ENCODE assay signal across 1 cellular context in the genomic region with DNA sequence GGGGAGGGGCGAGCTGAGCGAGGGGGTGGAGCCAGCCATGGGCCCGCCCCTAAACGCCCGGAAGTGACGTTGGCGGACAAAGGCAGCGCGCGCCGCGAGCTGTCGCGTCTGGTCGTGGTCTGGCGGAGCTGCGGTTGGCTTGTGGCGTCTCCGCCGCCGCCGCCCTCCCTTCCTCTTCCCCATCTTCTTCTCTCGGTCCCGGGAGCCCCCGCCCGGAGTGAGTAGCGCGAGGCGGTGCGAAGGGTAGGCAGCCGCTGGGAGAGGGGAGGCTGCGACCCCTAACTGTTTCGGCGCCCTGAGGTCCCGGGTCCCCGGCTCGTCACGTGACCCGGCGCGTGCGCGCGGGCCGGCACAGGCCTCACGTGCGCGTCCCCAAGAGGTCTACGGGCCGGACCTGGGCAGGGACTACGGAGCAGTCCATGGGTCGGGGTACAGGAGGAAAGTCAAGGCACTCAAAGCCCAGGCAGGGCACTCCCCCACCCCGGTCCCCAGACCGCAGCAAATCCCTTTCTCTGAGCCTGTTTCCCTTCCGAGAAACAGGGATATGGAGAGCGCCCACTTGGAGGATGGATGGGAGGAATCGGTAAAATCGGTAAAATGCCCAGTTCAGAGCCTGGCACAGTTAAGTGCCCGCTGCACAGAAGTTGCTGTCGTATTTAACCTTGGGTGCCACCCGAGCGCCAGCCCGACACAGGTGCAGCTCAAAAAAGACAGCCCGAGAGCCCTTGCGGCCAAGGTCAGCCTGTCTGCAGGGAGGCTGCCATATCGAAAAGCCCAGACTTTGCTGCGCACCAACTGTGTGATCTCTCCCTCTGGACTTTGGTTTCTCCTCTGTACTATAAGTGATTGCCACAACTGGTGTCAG.
TF ChIP-seq lines count a peak whose summit lies in the region.

TSS of gene NTMT1 (plus strand) at position 85 of the 865 bp plus-strand sequence. CDS start 6,541 bp downstream, outside the sequence.

TF ChIP-seq in HepG2, 621 proteins besides CTCF, POLR2A, EP300 and RAD21 (continued from another document and continues in another):
- TF ChIP-seq, protein P1, sequence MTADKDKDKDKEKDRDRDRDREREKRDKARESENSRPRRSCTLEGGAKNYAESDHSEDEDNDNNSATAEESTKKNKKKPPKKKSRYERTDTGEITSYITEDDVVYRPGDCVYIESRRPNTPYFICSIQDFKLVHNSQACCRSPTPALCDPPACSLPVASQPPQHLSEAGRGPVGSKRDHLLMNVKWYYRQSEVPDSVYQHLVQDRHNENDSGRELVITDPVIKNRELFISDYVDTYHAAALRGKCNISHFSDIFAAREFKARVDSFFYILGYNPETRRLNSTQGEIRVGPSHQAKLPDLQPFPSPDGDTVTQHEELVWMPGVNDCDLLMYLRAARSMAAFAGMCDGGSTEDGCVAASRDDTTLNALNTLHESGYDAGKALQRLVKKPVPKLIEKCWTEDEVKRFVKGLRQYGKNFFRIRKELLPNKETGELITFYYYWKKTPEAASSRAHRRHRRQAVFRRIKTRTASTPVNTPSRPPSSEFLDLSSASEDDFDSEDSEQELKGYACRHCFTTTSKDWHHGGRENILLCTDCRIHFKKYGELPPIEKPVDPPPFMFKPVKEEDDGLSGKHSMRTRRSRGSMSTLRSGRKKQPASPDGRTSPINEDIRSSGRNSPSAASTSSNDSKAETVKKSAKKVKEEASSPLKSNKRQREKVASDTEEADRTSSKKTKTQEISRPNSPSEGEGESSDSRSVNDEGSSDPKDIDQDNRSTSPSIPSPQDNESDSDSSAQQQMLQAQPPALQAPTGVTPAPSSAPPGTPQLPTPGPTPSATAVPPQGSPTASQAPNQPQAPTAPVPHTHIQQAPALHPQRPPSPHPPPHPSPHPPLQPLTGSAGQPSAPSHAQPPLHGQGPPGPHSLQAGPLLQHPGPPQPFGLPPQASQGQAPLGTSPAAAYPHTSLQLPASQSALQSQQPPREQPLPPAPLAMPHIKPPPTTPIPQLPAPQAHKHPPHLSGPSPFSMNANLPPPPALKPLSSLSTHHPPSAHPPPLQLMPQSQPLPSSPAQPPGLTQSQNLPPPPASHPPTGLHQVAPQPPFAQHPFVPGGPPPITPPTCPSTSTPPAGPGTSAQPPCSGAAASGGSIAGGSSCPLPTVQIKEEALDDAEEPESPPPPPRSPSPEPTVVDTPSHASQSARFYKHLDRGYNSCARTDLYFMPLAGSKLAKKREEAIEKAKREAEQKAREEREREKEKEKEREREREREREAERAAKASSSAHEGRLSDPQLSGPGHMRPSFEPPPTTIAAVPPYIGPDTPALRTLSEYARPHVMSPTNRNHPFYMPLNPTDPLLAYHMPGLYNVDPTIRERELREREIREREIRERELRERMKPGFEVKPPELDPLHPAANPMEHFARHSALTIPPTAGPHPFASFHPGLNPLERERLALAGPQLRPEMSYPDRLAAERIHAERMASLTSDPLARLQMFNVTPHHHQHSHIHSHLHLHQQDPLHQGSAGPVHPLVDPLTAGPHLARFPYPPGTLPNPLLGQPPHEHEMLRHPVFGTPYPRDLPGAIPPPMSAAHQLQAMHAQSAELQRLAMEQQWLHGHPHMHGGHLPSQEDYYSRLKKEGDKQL (CRISPR knock-in tag; IDR thresholded peaks at IDR 0.05; ENCODE audit: low read depth): no peak
- TF ChIP-seq HOXA3 (CRISPR knock-in tag; IDR thresholded peaks at IDR 0.05) (peak; percentile 78), ISX (CRISPR knock-in tag; conservative IDR thresholded peaks at IDR 0.05) (no peak), ZNF563 (CRISPR knock-in tag; IDR thresholded peaks at IDR 0.05) (peak; percentile 71; the same call in 1 of the 2 replicates), SIN3B (IDR thresholded peaks at IDR 0.05; ENCODE audit: low read length) (no peak), ZNF619 (CRISPR knock-in tag; IDR thresholded peaks at IDR 0.05) (no peak), FOSL2 (CRISPR knock-in tag; IDR thresholded peaks at IDR 0.05) (peak; percentile 46; the same call in 1 of the 2 replicates), ZSCAN20 (CRISPR knock-in tag; IDR thresholded peaks at IDR 0.05; ENCODE audit: borderline replicate concordance) (no peak), ZBTB8A (CRISPR knock-in tag; IDR thresholded peaks at IDR 0.05; ENCODE audit: borderline replicate concordance, low read depth) (no peak; the same call in 1 of the 2 replicates), DBP (CRISPR knock-in tag; IDR thresholded peaks at IDR 0.05; ENCODE audit: not compliant biosample characterization) (no peak), SP5 (CRISPR knock-in tag; IDR thresholded peaks at IDR 0.05; ENCODE audit: borderline replicate concordance, low read depth) (no peak), ZNF225 (CRISPR knock-in tag; IDR thresholded peaks at IDR 0.05) (no peak), EEA1 (CRISPR knock-in tag; IDR thresholded peaks at IDR 0.05; ENCODE audit: borderline replicate concordance) (no peak), RARA (CRISPR knock-in tag; IDR thresholded peaks at IDR 0.05) (peak; percentile 36; the same call in 1 of the 2 replicates), PRPF4 (IDR thresholded peaks at IDR 0.05; ENCODE audit: low read depth, low read length, poor library complexity, severe bottlenecking) (no peak), RELA (CRISPR knock-in tag; IDR thresholded peaks at IDR 0.05) (no peak), YEATS2 (CRISPR knock-in tag; IDR thresholded peaks at IDR 0.05; ENCODE audit: borderline replicate concordance) (peak; percentile 26; the same call in 1 of the 2 replicates), ZFP1 (CRISPR knock-in tag; IDR thresholded peaks at IDR 0.05) (no peak), ZNF18 (CRISPR knock-in tag; IDR thresholded peaks at IDR 0.05; ENCODE audit: insufficient replicate concordance) (peak; percentile 65), ZNF343 (CRISPR knock-in tag; IDR thresholded peaks at IDR 0.05) (no peak), ZBTB46 (CRISPR knock-in tag; IDR thresholded peaks at IDR 0.05; ENCODE audit: borderline replicate concordance) (no peak), NFE2L1 (CRISPR knock-in tag; IDR thresholded peaks at IDR 0.05; ENCODE audit: borderline replicate concordance) (no peak), BATF2 (CRISPR knock-in tag; IDR thresholded peaks at IDR 0.05) (no peak), NR1H2 (CRISPR knock-in tag; IDR thresholded peaks at IDR 0.05; ENCODE audit: borderline replicate concordance, low read depth) (no peak; the same call in 1 of the 2 replicates), RXRA (CRISPR knock-in tag; IDR thresholded peaks at IDR 0.05) (no peak; the same call in 1 of the 2 replicates), REXO4 (CRISPR knock-in tag; IDR thresholded peaks at IDR 0.05; ENCODE audit: borderline replicate concordance) (no peak), ZFY (CRISPR knock-in tag; IDR thresholded peaks at IDR 0.05) (peak; percentile 82)
- TF ChIP-seq, protein P2, sequence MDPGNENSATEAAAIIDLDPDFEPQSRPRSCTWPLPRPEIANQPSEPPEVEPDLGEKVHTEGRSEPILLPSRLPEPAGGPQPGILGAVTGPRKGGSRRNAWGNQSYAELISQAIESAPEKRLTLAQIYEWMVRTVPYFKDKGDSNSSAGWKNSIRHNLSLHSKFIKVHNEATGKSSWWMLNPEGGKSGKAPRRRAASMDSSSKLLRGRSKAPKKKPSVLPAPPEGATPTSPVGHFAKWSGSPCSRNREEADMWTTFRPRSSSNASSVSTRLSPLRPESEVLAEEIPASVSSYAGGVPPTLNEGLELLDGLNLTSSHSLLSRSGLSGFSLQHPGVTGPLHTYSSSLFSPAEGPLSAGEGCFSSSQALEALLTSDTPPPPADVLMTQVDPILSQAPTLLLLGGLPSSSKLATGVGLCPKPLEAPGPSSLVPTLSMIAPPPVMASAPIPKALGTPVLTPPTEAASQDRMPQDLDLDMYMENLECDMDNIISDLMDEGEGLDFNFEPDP (CRISPR knock-in tag; conservative IDR thresholded peaks at IDR 0.05): no peak
- TF ChIP-seq, protein P3, sequence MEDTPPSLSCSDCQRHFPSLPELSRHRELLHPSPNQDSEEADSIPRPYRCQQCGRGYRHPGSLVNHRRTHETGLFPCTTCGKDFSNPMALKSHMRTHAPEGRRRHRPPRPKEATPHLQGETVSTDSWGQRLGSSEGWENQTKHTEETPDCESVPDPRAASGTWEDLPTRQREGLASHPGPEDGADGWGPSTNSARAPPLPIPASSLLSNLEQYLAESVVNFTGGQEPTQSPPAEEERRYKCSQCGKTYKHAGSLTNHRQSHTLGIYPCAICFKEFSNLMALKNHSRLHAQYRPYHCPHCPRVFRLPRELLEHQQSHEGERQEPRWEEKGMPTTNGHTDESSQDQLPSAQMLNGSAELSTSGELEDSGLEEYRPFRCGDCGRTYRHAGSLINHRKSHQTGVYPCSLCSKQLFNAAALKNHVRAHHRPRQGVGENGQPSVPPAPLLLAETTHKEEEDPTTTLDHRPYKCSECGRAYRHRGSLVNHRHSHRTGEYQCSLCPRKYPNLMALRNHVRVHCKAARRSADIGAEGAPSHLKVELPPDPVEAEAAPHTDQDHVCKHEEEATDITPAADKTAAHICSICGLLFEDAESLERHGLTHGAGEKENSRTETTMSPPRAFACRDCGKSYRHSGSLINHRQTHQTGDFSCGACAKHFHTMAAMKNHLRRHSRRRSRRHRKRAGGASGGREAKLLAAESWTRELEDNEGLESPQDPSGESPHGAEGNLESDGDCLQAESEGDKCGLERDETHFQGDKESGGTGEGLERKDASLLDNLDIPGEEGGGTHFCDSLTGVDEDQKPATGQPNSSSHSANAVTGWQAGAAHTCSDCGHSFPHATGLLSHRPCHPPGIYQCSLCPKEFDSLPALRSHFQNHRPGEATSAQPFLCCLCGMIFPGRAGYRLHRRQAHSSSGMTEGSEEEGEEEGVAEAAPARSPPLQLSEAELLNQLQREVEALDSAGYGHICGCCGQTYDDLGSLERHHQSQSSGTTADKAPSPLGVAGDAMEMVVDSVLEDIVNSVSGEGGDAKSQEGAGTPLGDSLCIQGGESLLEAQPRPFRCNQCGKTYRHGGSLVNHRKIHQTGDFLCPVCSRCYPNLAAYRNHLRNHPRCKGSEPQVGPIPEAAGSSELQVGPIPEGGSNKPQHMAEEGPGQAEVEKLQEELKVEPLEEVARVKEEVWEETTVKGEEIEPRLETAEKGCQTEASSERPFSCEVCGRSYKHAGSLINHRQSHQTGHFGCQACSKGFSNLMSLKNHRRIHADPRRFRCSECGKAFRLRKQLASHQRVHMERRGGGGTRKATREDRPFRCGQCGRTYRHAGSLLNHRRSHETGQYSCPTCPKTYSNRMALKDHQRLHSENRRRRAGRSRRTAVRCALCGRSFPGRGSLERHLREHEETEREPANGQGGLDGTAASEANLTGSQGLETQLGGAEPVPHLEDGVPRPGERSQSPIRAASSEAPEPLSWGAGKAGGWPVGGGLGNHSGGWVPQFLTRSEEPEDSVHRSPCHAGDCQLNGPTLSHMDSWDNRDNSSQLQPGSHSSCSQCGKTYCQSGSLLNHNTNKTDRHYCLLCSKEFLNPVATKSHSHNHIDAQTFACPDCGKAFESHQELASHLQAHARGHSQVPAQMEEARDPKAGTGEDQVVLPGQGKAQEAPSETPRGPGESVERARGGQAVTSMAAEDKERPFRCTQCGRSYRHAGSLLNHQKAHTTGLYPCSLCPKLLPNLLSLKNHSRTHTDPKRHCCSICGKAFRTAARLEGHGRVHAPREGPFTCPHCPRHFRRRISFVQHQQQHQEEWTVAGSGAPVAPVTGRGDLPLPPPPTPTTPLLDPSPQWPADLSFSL (CRISPR knock-in tag; IDR thresholded peaks at IDR 0.05): no peak
- TF ChIP-seq, protein P4, sequence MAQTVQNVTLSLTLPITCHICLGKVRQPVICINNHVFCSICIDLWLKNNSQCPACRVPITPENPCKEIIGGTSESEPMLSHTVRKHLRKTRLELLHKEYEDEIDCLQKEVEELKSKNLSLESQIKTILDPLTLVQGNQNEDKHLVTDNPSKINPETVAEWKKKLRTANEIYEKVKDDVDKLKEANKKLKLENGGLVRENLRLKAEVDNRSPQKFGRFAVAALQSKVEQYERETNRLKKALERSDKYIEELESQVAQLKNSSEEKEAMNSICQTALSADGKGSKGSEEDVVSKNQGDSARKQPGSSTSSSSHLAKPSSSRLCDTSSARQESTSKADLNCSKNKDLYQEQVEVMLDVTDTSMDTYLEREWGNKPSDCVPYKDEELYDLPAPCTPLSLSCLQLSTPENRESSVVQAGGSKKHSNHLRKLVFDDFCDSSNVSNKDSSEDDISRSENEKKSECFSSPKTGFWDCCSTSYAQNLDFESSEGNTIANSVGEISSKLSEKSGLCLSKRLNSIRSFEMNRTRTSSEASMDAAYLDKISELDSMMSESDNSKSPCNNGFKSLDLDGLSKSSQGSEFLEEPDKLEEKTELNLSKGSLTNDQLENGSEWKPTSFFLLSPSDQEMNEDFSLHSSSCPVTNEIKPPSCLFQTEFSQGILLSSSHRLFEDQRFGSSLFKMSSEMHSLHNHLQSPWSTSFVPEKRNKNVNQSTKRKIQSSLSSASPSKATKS (CRISPR knock-in tag; IDR thresholded peaks at IDR 0.05): no peak
